In the genomic region with DNA sequence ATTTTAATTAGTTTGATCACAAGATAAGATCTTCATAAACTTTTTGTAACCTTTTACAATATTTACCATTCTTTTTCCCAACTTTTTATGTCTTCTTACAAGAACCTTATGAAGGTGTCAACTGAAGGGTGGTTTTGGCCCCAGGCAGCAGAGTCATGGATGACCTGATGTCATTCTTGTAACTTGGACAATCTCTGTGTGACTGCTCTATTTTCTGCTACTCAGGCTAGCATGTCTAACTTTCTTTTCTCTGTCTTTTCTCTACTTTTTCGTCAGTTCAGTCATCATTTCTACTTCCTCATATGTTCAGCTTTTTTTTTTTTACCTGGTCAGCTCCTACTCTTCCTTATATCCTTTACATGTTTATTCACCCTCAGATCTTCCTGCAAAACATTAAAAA, we compare ENCODE assay signal across 16 cellular contexts.
DNase-seq lines count a peak whose midpoint lies in the region; ATAC-seq and TF ChIP-seq lines count a peak whose summit lies in the region.
"Had no signal": no experiment of that assay in that cellular context is flagged by ENCODE, and none has a peak within 500 bp of the region (broad histone marks: within the 10 kb centered on the region; RNA-seq: fewer than 3 reads in every experiment).

No MANE protein-coding gene starts in this region.

- no peaks in the 10 kb centered on the region for H3K9me3 Mint-ChIP-seq in glutamatergic neuron (ENCODE audit: unreplicated experiment)

- DNase-seq in HT-29 (ENCODE audit: low spot score) (no peak), glutamatergic neuron (no peak), NCI-H1694 (lab: John Stamatoyannopoulos, UW) (no peak), inferior parietal cortex (ENCODE audit: extremely low spot score) (no peak)
- DNase-seq: ACHN; activated CD4-positive, CD25-positive, alpha-beta regulatory T cell; naive thymus-derived CD8-positive, alpha-beta T cell; NCI-H1092; NCI-H226; stimulated activated CD4-positive, alpha-beta T cell treated with anti-CD3 and anti-CD28 coated beads, Interleukin-4, amount 100 ng/mL, for 1 hour; stimulated activated naive CD4-positive, alpha-beta T cell; uterus had no signal

- no peak overlapping the region for H3K4me3 Mint-ChIP-seq in glutamatergic neuron (ENCODE audit: unreplicated experiment)
- H3K4me3 Mint-ChIP-seq: naive thymus-derived CD8-positive, alpha-beta T cell had no signal

- H3K4me1 Mint-ChIP-seq in glutamatergic neuron (ENCODE audit: low read depth, unreplicated experiment): no peaks in the 10 kb centered on the region
- H3K4me1 Mint-ChIP-seq: naive thymus-derived CD8-positive, alpha-beta T cell had no signal

- no peak overlapping the region for H3K27ac Mint-ChIP-seq in glutamatergic neuron (ENCODE audit: unreplicated experiment)
- H3K27ac Mint-ChIP-seq: naive thymus-derived CD8-positive, alpha-beta T cell had no signal

- ATAC-seq in GM18498 (IDR thresholded peaks at IDR 0.05; ENCODE audit: unreplicated experiment) (peak; percentile 61), GM21360 (IDR thresholded peaks at IDR 0.05; ENCODE audit: unreplicated experiment) (peak; percentile 66), HG02840 (IDR thresholded peaks at IDR 0.05; ENCODE audit: low FRiP score, unreplicated experiment) (peak; percentile 27), HG03442 (IDR thresholded peaks at IDR 0.05; ENCODE audit: unreplicated experiment) (peak; percentile 53)
- ATAC-seq: naive thymus-derived CD8-positive, alpha-beta T cell had no signal

- H3K36me3 Mint-ChIP-seq in glutamatergic neuron (ENCODE audit: unreplicated experiment): no peaks in the 10 kb centered on the region
- H3K36me3 Mint-ChIP-seq: naive thymus-derived CD8-positive, alpha-beta T cell had no signal

- no peaks in the 10 kb centered on the region for H3K27me3 Mint-ChIP-seq in glutamatergic neuron (ENCODE audit: unreplicated experiment)

- TF ChIP-seq CTCF in glutamatergic neuron (IDR thresholded peaks at IDR 0.05; ENCODE audit: partially characterized antibody, unreplicated experiment): no peak
